16 cellular contexts compared by ENCODE assay signal in genomic region chr1:84508510-84508909, GRCh38. TPM values are rescaled to one million over a fixed set of nuclear protein-coding genes. Genes with fewer than 3 reads are reported as not detected.
DNase-seq lines count a peak whose midpoint lies in the region; FAIRE-seq and TF ChIP-seq lines count a peak whose summit lies in the region.
"Had no signal": no experiment of that assay in that cellular context is flagged by ENCODE, and none has a peak within 500 bp of the region (broad histone marks: within the 10 kb centered on the region; RNA-seq: fewer than 3 reads in every experiment).

No MANE protein-coding gene starts in this region.

- peaks cover 29% of the 10 kb centered on the region for H3K4me1 Mint-ChIP-seq in activated naive CD4-positive, alpha-beta T cell treated with anti-CD3 and anti-CD28 coated beads, Interleukin-2, amount 50 U/mL, for 24 hours
- H3K4me1 Mint-ChIP-seq in astrocyte (ENCODE audit: low read depth, unreplicated experiment) (peaks cover under 1% of the 10 kb centered on the region), progenitor cell of endocrine pancreas (ENCODE audit: low read depth) (peaks cover 12% of the 10 kb centered on the region)

- peaks cover 15% of the 10 kb centered on the region for H3K36me3 Mint-ChIP-seq in activated naive CD4-positive, alpha-beta T cell treated with anti-CD3 and anti-CD28 coated beads, Interleukin-2, amount 50 U/mL, for 24 hours
- H3K36me3 Mint-ChIP-seq in astrocyte (ENCODE audit: low read depth, unreplicated experiment) (peaks cover 7% of the 10 kb centered on the region), progenitor cell of endocrine pancreas (ENCODE audit: insufficient read depth) (peaks cover 16% of the 10 kb centered on the region)

- H3K36me3 ChIP-seq in KOPT-K1 (ENCODE audit: insufficient read depth, low read length), result peaks cover 5% of the 10 kb centered on the region; the same call in 1 of the 2 replicates
- H3K36me3 ChIP-seq in astrocyte (ENCODE audit: insufficient read depth, low read length), result no peaks in the 10 kb centered on the region
- H3K36me3 ChIP-seq: BE2C had no signal

- H3K9me3 Mint-ChIP-seq in activated naive CD4-positive, alpha-beta T cell treated with anti-CD3 and anti-CD28 coated beads, Interleukin-2, amount 50 U/mL, for 24 hours, result peaks cover 6% of the 10 kb centered on the region
- H3K9me3 Mint-ChIP-seq in astrocyte (ENCODE audit: unreplicated experiment) (peaks cover 12% of the 10 kb centered on the region), progenitor cell of endocrine pancreas (ENCODE audit: low read depth) (peaks cover 19% of the 10 kb centered on the region)

- no peaks in the 10 kb centered on the region for H3K27me3 ChIP-seq in astrocyte (ENCODE audit: insufficient read depth, low read length)
- H3K27me3 ChIP-seq: BE2C had no signal

- no peak for DNase-seq in activated naive CD4-positive, alpha-beta T cell (lab: John Stamatoyannopoulos, UW)
- DNase-seq in astrocyte (ENCODE audit: low read depth) (no peak), progenitor cell of endocrine pancreas (ENCODE audit: low spot score, unreplicated experiment) (no peak), SIG-M5 treated with dmso at 0.1 percent for 504 hours (lab: John Stamatoyannopoulos, UW; ENCODE audit: unreplicated experiment) (no peak), activated gamma-delta T cell (lab: John Stamatoyannopoulos, UW) (no peak)
- DNase-seq: BE2C, DMS 273 treated with DMSO at 0.1 percent for 48 hours, MM.1S, NCI-H1105, NCI-H187, NCI-H510A, NCI-H82 had no signal

- no peak overlapping the region for H3K4me2 ChIP-seq in astrocyte (ENCODE audit: low read length)
- H3K4me2 ChIP-seq: KMS-11 had no signal

- peaks cover 19% of the 10 kb centered on the region for H4K20me1 ChIP-seq in astrocyte (ENCODE audit: insufficient read depth, low read length)

- no peak overlapping the region for H3K4me3 ChIP-seq in astrocyte (ENCODE audit: insufficient read depth, low read depth, low read length)

- peak overlapping the region; percentile 8 for H3K4me3 Mint-ChIP-seq in activated naive CD4-positive, alpha-beta T cell treated with anti-CD3 and anti-CD28 coated beads, Interleukin-2, amount 50 U/mL, for 24 hours
- H3K4me3 Mint-ChIP-seq in astrocyte (ENCODE audit: unreplicated experiment) (peak overlapping the region; percentile 34), progenitor cell of endocrine pancreas (ENCODE audit: low read depth) (peak overlapping the region; percentile 17)

- peaks cover 8% of the 10 kb centered on the region for H3K4me1 ChIP-seq in astrocyte (ENCODE audit: insufficient read depth, low read length)

- H3K9ac ChIP-seq in astrocyte (ENCODE audit: low read length), result no peak overlapping the region
- H3K9ac ChIP-seq: KMS-11 had no signal

- H3K27ac Mint-ChIP-seq in activated naive CD4-positive, alpha-beta T cell treated with anti-CD3 and anti-CD28 coated beads, Interleukin-2, amount 50 U/mL, for 24 hours, result no peak overlapping the region
- no peak overlapping the region for H3K27ac Mint-ChIP-seq in astrocyte (ENCODE audit: unreplicated experiment)
- no peak overlapping the region for H3K27ac Mint-ChIP-seq in progenitor cell of endocrine pancreas

- H2AFZ ChIP-seq in astrocyte (ENCODE audit: low read depth, low read length), result no peak overlapping the region

- H3K27ac ChIP-seq in KOPT-K1 (ENCODE audit: low read depth, low read length, poor library complexity, severe bottlenecking) (peak overlapping the region; percentile 78), astrocyte (ENCODE audit: low read depth, low read length) (no peak overlapping the region)
- H3K27ac ChIP-seq: KMS-11 had no signal

- H3K9me3 ChIP-seq in KOPT-K1 (ENCODE audit: insufficient read depth, low read length, poor library complexity, severe bottlenecking) (peaks cover 7% of the 10 kb centered on the region), astrocyte (ENCODE audit: insufficient read depth, low read depth, low read length) (no peaks in the 10 kb centered on the region)
- H3K9me3 ChIP-seq: BE2C had no signal

- no peaks in the 10 kb centered on the region for H3K27me3 Mint-ChIP-seq in activated naive CD4-positive, alpha-beta T cell treated with anti-CD3 and anti-CD28 coated beads, Interleukin-2, amount 50 U/mL, for 24 hours
- no peaks in the 10 kb centered on the region for H3K27me3 Mint-ChIP-seq in astrocyte (ENCODE audit: low read depth, unreplicated experiment)
- H3K27me3 Mint-ChIP-seq in progenitor cell of endocrine pancreas, result no peaks in the 10 kb centered on the region

- no peak for FAIRE-seq in astrocyte (lab: Jason Lieb, UNC)
- FAIRE-seq: H54 had no signal

- TF ChIP-seq CTCF in astrocyte (IDR thresholded peaks at IDR 0.05; ENCODE audit: insufficient read depth, low read depth, low read length), result no peak
- TF ChIP-seq CTCF in progenitor cell of endocrine pancreas (IDR thresholded peaks at IDR 0.05; ENCODE audit: unreplicated experiment), result no peak

- H3K79me2 ChIP-seq in astrocyte (ENCODE audit: insufficient read depth, low read length), result peaks cover 32% of the 10 kb centered on the region

RNA-seq across cellular contexts. Expression of gene GNG5, which starts 2.1 kb away (rescaled TPM):
- total RNA-seq in astrocyte (178 and 185 TPM in 2 replicates), progenitor cell of endocrine pancreas (189 and 210 TPM in 2 replicates)

RNA-seq across cellular contexts. Expression of gene SPATA1, which starts 2.3 kb away (rescaled TPM):
- 0.41 and 1.4 TPM in 2 replicates for total RNA-seq in astrocyte
- 1.9 and 2.5 TPM in 2 replicates for total RNA-seq in progenitor cell of endocrine pancreas

RNA-seq across cellular contexts. Expression of gene RPF1, which starts 29.4 kb away (rescaled TPM):
- 26.3 and 30.1 TPM in 2 replicates for total RNA-seq in astrocyte
- total RNA-seq in progenitor cell of endocrine pancreas, result 40.5 and 42.6 TPM in 2 replicates
